ENCODE assay signal across 18 cellular contexts in the genomic region with DNA sequence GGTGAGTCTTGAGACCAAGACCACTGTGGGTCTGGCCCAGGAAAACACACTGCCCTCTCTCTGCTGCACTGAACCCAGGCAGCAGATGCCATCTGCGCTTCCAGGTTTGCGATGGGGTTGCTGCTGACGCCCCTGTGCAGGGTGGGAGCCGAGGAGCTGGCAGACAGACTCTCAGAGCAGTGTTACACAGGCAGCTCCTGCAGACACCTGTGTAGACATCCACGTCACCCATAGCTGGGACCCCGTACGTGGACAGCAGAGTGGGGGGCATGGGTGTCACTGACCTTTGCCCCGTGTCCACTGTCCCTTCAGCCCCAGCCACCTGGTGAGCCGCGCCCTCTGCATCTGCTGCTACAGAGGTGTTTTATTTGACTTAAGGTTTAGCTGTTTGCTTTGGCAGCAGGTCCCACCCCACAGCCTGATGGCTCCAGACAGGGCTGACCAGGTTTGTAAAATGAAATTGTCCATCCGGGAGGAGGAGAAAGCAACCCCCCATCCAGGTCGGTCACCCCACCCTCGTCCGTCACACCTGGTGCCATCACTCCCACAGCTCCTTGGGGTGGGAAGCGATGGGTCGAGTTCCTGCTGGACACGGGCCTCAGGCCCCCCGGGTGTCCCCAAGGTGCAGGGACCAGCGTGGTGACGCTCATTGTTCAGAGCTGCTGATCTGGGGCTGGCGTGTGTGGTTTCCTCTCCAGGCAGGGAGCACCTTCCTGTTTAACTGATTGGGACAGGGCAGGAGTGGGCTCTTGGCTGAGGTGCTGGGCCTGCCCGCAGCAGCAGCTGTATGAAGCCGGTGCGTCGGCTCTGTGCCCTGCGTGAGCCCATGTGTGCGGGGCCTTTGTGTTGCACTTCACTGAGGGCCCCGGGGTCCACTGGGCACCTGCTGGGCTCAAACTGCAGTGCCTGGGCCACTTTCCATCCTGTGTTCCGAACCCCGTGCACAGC. TPM values are rescaled to one million over a fixed set of nuclear protein-coding genes. Genes with fewer than 3 reads are reported as not detected.
A peak's percentile ranks its signal among the peaks of the same experiment; 100 is the strongest.
DNase-seq lines count a peak whose midpoint lies in the region; ATAC-seq, FAIRE-seq and TF ChIP-seq lines count a peak whose summit lies in the region.
"Had no signal": no experiment of that assay in that cellular context is flagged by ENCODE, and none has a peak within 500 bp of the region (broad histone marks: within the 10 kb centered on the region; RNA-seq: fewer than 3 reads in every experiment).

No MANE protein-coding gene starts in this region.

- DNase-seq in COLO668 (lab: John Stamatoyannopoulos, UW; ENCODE audit: unreplicated experiment): peak; percentile 91
- peak; percentile 36 for DNase-seq in LNCaP clone FGC (ENCODE audit: low read depth)
- no peak for DNase-seq in H54 (ENCODE audit: insufficient read length, low spot score)
- no peak for DNase-seq in endothelial cell (ENCODE audit: low spot score)
- DNase-seq: activated CD4-positive, alpha-beta T cell treated with anti-CD3 and anti-CD28 coated beads, Interleukin-2, amount 50 U/mL, for 1 hour; activated CD8-positive, alpha-beta memory T cell treated with anti-CD3 and anti-CD28 coated beads, Interleukin-2, amount 50 U/mL, for 4 hours; activated effector memory CD4-positive, alpha-beta T cell treated with Interleukin-2 at 50 U/mL for 16 hours; AML-193; H9; NCI-H1105 treated with DMSO at 0.1 percent for 48 hours; NCI-H226; stimulated activated CD4-positive, alpha-beta T cell treated with anti-CD3 and anti-CD28 coated beads, Interleukin-4, amount 100 ng/mL, for 1 hour; stimulated activated naive CD8-positive, alpha-beta T cell treated with anti-CD3 and anti-CD28 coated beads, Interleukin-15, amount 100 ng/mL, for 72 hours; upper lobe of right lung had no signal

- TF ChIP-seq POLR2A in H54 (IDR thresholded peaks at IDR 0.05; ENCODE audit: low read depth, low read length): no peak

- FAIRE-seq in H54 (lab: Jason Lieb, UNC): no peak

- peaks cover 45 to 72% of the 10 kb centered on the region in 2 donors for H3K4me1 ChIP-seq in mucosa of rectum (ENCODE audit: control insufficient read depth in 2 of 2, insufficient read depth in 2 of 2, low read length in 2 of 2)

- H3K4me3 Mint-ChIP-seq in endothelial cell (ENCODE audit: unreplicated experiment): no peak overlapping the region
- H3K4me3 Mint-ChIP-seq: H9; stimulated activated naive CD8-positive, alpha-beta T cell treated with anti-CD3 and anti-CD28 coated beads, Interleukin-15, amount 100 ng/mL, for 72 hours had no signal

- no peak overlapping the region for H3K27ac Mint-ChIP-seq in endothelial cell (ENCODE audit: unreplicated experiment)
- H3K27ac Mint-ChIP-seq: stimulated activated naive CD8-positive, alpha-beta T cell treated with anti-CD3 and anti-CD28 coated beads, Interleukin-15, amount 100 ng/mL, for 72 hours had no signal

- H3K36me3 ChIP-seq in mucosa of rectum (ENCODE audit: control insufficient read depth in 2 of 2, insufficient read depth in 2 of 2, low read length in 2 of 2): no peaks in the 10 kb centered on the region
- H3K36me3 ChIP-seq: upper lobe of right lung had no signal

- peak overlapping the region; percentile 44 to 65 for H3K9ac ChIP-seq in mucosa of rectum (ENCODE audit: low read depth in 1 of 2, low read length in 2 of 2)

- H3K27ac ChIP-seq in cingulate gyrus (ENCODE audit: low read depth, low read length): peak overlapping the region; percentile 47
- peak overlapping the region; percentile 87 to 94 for H3K27ac ChIP-seq in mucosa of rectum (ENCODE audit: low read depth in 2 of 2, low read length in 2 of 2)
- H3K27ac ChIP-seq: upper lobe of right lung had no signal

- H3K4me3 ChIP-seq in LNCaP clone FGC (ENCODE audit: low read depth, low read length) (no peak overlapping the region), mucosa of rectum (ENCODE audit: low read length in 2 of 2) (peak overlapping the region; percentile 41 to 48)
- H3K4me3 ChIP-seq: upper lobe of right lung had no signal

- H3K9me3 ChIP-seq in mucosa of rectum (ENCODE audit: control insufficient read depth in 2 of 2, low read length in 2 of 2): no peaks in the 10 kb centered on the region
- H3K9me3 ChIP-seq: upper lobe of right lung had no signal

- peaks cover 0 to 5% of the 10 kb centered on the region in 2 donors for H3K27me3 ChIP-seq in mucosa of rectum (ENCODE audit: control insufficient read depth in 2 of 2, insufficient read depth in 2 of 2, low read length in 2 of 2)

- ATAC-seq in GM19467 (IDR thresholded peaks at IDR 0.05; ENCODE audit: unreplicated experiment): no peak
- no peak for ATAC-seq in HG03108 (IDR thresholded peaks at IDR 0.05; ENCODE audit: unreplicated experiment)
- ATAC-seq: stimulated activated naive CD8-positive, alpha-beta T cell treated with anti-CD3 and anti-CD28 coated beads, Interleukin-15, amount 100 ng/mL, for 72 hours; upper lobe of right lung had no signal

- no peaks in the 10 kb centered on the region for H3K36me3 Mint-ChIP-seq in endothelial cell (ENCODE audit: low read depth, unreplicated experiment)

- H3K9me3 Mint-ChIP-seq in endothelial cell (ENCODE audit: unreplicated experiment): no peaks in the 10 kb centered on the region
- H3K9me3 Mint-ChIP-seq: H9; stimulated activated naive CD8-positive, alpha-beta T cell treated with anti-CD3 and anti-CD28 coated beads, Interleukin-15, amount 100 ng/mL, for 72 hours had no signal

- peaks cover 18% of the 10 kb centered on the region for H3K27me3 Mint-ChIP-seq in endothelial cell (ENCODE audit: unreplicated experiment)

- TF ChIP-seq CTCF in LNCaP clone FGC (IDR thresholded peaks at IDR 0.05; ENCODE audit: control insufficient read depth, extremely low read depth, insufficient read depth) (no peak), endothelial cell (IDR thresholded peaks at IDR 0.05; ENCODE audit: unreplicated experiment) (no peak)

- H3K4me1 Mint-ChIP-seq in endothelial cell (ENCODE audit: unreplicated experiment): peaks cover 9% of the 10 kb centered on the region

RNA-seq across cellular contexts. Expression of a gene that starts 28.4 kb away (rescaled TPM):
- total RNA-seq in endothelial cell (ENCODE audit: unreplicated experiment): 16.5 TPM

Comparison
In these comparisons a context has a peak if more than half of its experiments do, and no peak if none do; other contexts are left out.
1. DNase-seq: peak in COLO668 (single experiment) and LNCaP clone FGC (single experiment); none in H54 (single experiment) and endothelial cell (single experiment).